Comparison of ENCODE assay signal across 19 cellular contexts in the genomic region with DNA sequence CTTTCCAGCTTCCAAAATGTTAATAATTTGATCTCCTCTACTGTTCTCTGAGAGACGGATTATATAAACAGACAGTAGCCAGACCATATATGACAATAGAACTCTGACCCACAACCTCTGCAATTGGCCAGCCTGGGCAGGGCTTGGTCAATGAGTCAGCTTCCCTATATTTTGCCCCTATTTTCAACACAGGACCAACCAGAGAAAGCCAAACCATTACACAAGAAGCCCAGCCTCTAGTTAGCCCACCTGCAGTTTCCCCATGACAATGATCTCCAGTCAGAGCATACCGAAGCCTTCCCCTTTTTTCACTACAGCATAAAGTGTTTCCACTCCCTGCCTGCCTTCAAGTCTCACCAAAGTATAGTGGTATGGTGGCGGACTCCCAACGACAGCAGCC. TPM values are rescaled to one million over a fixed set of nuclear protein-coding genes. Genes with fewer than 3 reads are reported as not detected.
DNase-seq lines count a peak whose midpoint lies in the region; ATAC-seq, FAIRE-seq and TF ChIP-seq lines count a peak whose summit lies in the region.
"Had no signal": no experiment of that assay in that cellular context is flagged by ENCODE, and none has a peak within 500 bp of the region (broad histone marks: within the 10 kb centered on the region; RNA-seq: fewer than 3 reads in every experiment).

No MANE protein-coding gene starts in this region.

- H3K4me1 Mint-ChIP-seq in HFFc6 (ENCODE audit: low read depth): no peaks in the 10 kb centered on the region; the same call in 1 of the 2 replicates
- no peaks in the 10 kb centered on the region for H3K4me1 Mint-ChIP-seq in neural progenitor cell
- H3K4me1 Mint-ChIP-seq: nephron had no signal

- peaks cover 0 to 3% of the 10 kb centered on the region in 2 experiments; a peak in 1 of 5 replicates for H3K27me3 ChIP-seq in HepG2 (ENCODE audit: control insufficient read depth in 1 of 2, insufficient read depth in 2 of 2, low read length in 2 of 2)
- no peaks in the 10 kb centered on the region for H3K27me3 ChIP-seq in right lobe of liver
- H3K27me3 ChIP-seq in RWPE2 (ENCODE audit: insufficient read depth, poor library complexity, severe bottlenecking): no peaks in the 10 kb centered on the region
- H3K27me3 ChIP-seq in neural progenitor cell: no peaks in the 10 kb centered on the region
- H3K27me3 ChIP-seq: hepatocyte had no signal

- WGBS in HepG2 (ENCODE audit: low lambda C conversion rate): 63% methylated on average over 4 of the region's 4 CpGs
- WGBS in right lobe of liver (ENCODE audit: insufficient coverage, low coverage, low lambda C conversion rate, missing lambda C conversion rate): 84% methylated on average over 4 of the region's 4 CpGs

- H3K36me3 ChIP-seq in HepG2 (replicated peaks in 1 of 2; ENCODE audit: control insufficient read depth in 1 of 2, insufficient read depth in 2 of 2, low read length in 2 of 2) (no peaks in the 10 kb centered on the region), right lobe of liver (no peaks in the 10 kb centered on the region), RWPE2 (ENCODE audit: low read depth) (no peaks in the 10 kb centered on the region), neural progenitor cell (no peaks in the 10 kb centered on the region)

- in situ Hi-C loops in HepG2 (cut with HindIII; ENCODE audit: extremely low pct_ligation_motif_present, low pct_unique_long_range_greater_than_20kb): no loop called here

- H3K36me3 Mint-ChIP-seq in HFFc6 (ENCODE audit: low read depth): no peaks in the 10 kb centered on the region
- no peaks in the 10 kb centered on the region for H3K36me3 Mint-ChIP-seq in neural progenitor cell
- H3K36me3 Mint-ChIP-seq: activated naive CD8-positive, alpha-beta T cell; type B pancreatic cell had no signal

- no peak overlapping the region for H3K4me3 Mint-ChIP-seq in HFFc6
- no peak overlapping the region for H3K4me3 Mint-ChIP-seq in neural progenitor cell
- H3K4me3 Mint-ChIP-seq: activated naive CD8-positive, alpha-beta T cell; nephron; type B pancreatic cell had no signal

- no peaks in the 10 kb centered on the region for H3K9me3 ChIP-seq in HepG2 (ENCODE audit: low read length)
- no peaks in the 10 kb centered on the region for H3K9me3 ChIP-seq in right lobe of liver
- no peaks in the 10 kb centered on the region for H3K9me3 ChIP-seq in RWPE2 (ENCODE audit: severe bottlenecking)
- H3K9me3 ChIP-seq in neural progenitor cell (ENCODE audit: low read depth): no peaks in the 10 kb centered on the region

- BruUV-seq in HepG2 (replicated peaks; lab: Mats Ljungman, UMichigan): no TSS peak

- H4K20me1 ChIP-seq in HepG2 (ENCODE audit: insufficient read depth, low read length): no peaks in the 10 kb centered on the region
- no peaks in the 10 kb centered on the region for H4K20me1 ChIP-seq in neural progenitor cell (ENCODE audit: low read depth)

- H3K4me1 ChIP-seq in HepG2 (ENCODE audit: insufficient read depth, low read length): peaks cover 13% of the 10 kb centered on the region
- H3K4me1 ChIP-seq in right lobe of liver: no peaks in the 10 kb centered on the region
- no peaks in the 10 kb centered on the region for H3K4me1 ChIP-seq in RWPE2 (ENCODE audit: insufficient read depth, poor library complexity, severe bottlenecking)
- H3K4me1 ChIP-seq in neural progenitor cell: no peaks in the 10 kb centered on the region

- H3F3A ChIP-seq in neural progenitor cell (ENCODE audit: low read depth): no peaks in the 10 kb centered on the region

- intact Hi-C loops in HepG2 (cut with micrococcal nuclease; ENCODE audit: unreplicated experiment): no loop called here
- intact Hi-C loops in right lobe of liver (cut with DNase I): no loop called here

- TF ChIP-seq RAD21 in HepG2 (CRISPR knock-in tag; IDR thresholded peaks at IDR 0.05): no peak

- no peak overlapping the region for H3K4me3 ChIP-seq in HepG2 (replicated peaks in 1 of 3; ENCODE audit: insufficient read depth in 1 of 3, low read depth in 2 of 3, low read length in 3 of 3)
- H3K4me3 ChIP-seq in right lobe of liver: no peak overlapping the region
- H3K4me3 ChIP-seq in RWPE2 (ENCODE audit: severe bottlenecking): no peak overlapping the region
- no peak overlapping the region for H3K4me3 ChIP-seq in fibroblast of pulmonary artery (replicated peaks; ENCODE audit: low read depth, low read length)
- no peak overlapping the region for H3K4me3 ChIP-seq in neural progenitor cell
- H3K4me3 ChIP-seq: hepatocyte had no signal

- no peak overlapping the region; the same call in 1 of the 2 replicates for H3K4me2 ChIP-seq in HepG2 (ENCODE audit: low read depth, low read length)
- no peak overlapping the region for H3K4me2 ChIP-seq in neural progenitor cell
- H3K4me2 ChIP-seq: hepatocyte, KMS-11 had no signal

- TF ChIP-seq POLR2A in HepG2 (IDR thresholded peaks at IDR 0.05; ENCODE audit: insufficient read depth in 1 of 2, low read depth in 2 of 2, low read length in 2 of 2) (no peak), right lobe of liver (IDR thresholded peaks at IDR 0.05) (no peak)

- no peak overlapping the region for H2AFZ ChIP-seq in HepG2 (ENCODE audit: low read length)
- no peak overlapping the region for H2AFZ ChIP-seq in neural progenitor cell (replicated peaks)
- H2AFZ ChIP-seq: hepatocyte had no signal

- no peak for TF ChIP-seq EP300 in HepG2 (IDR thresholded peaks at IDR 0.05; ENCODE audit: low read depth in 2 of 2, low read length in 2 of 2)
- TF ChIP-seq EP300 in HepG2 (CRISPR knock-in tag; IDR thresholded peaks at IDR 0.05; ENCODE audit: borderline replicate concordance): no peak

- no peak overlapping the region for H3K9ac ChIP-seq in HepG2 (ENCODE audit: insufficient read depth, low read depth, low read length)
- no peak overlapping the region for H3K9ac ChIP-seq in neural progenitor cell
- H3K9ac ChIP-seq: KMS-11 had no signal

- H3K79me2 ChIP-seq in HepG2 (ENCODE audit: insufficient read depth, low read length) (no peaks in the 10 kb centered on the region), neural progenitor cell (ENCODE audit: low read depth) (no peaks in the 10 kb centered on the region)
- H3K79me2 ChIP-seq: hepatocyte had no signal

- H3K27me3 Mint-ChIP-seq in HFFc6 (ENCODE audit: insufficient read depth): peaks cover 8% of the 10 kb centered on the region
- peaks cover 4% of the 10 kb centered on the region for H3K27me3 Mint-ChIP-seq in neural progenitor cell (ENCODE audit: insufficient read depth, low read depth)
- H3K27me3 Mint-ChIP-seq: activated naive CD8-positive, alpha-beta T cell had no signal

- CTCF ChIA-PET in HepG2 (lab: Yijun Ruan, JAX; ENCODE audit: low intra/inter-chr PET ratio, low total read pairs): no interaction called here

- no peak overlapping the region for H3K27ac Mint-ChIP-seq in HFFc6
- H3K27ac Mint-ChIP-seq in neural progenitor cell: no peak overlapping the region
- H3K27ac Mint-ChIP-seq: activated naive CD8-positive, alpha-beta T cell; nephron; type B pancreatic cell had no signal

- DNase-seq in HepG2 (ENCODE audit: low spot score): peak; percentile 15
- DNase-seq in right lobe of liver: no peak
- DNase-seq in RWPE2 (ENCODE audit: low spot score): no peak
- DNase-seq in fibroblast of pulmonary artery (ENCODE audit: low read depth): peak; percentile 12
- DNase-seq in mucosa of gallbladder (ENCODE audit: low spot score): no peak
- no peak for DNase-seq in HFFc6
- DNase-seq in cortex of kidney (lab: John Stamatoyannopoulos, UW): no peak
- DNase-seq in neural progenitor cell (ENCODE audit: low spot score): no peak
- DNase-seq: 8988T; C1 segment of cervical spinal cord; NCI-H1436 treated with DMSO at 0.1 percent for 48 hours; stimulated activated naive CD8-positive, alpha-beta T cell treated with anti-CD3 and anti-CD28 coated beads, Interleukin-15, Interleukin-2, amounts not matched to agents 100 U/mL and 50 U/mL, for 24 hours had no signal

- POLR2A ChIA-PET in HepG2 (lab: Yijun Ruan, JAX): no interaction called here

- no peak overlapping the region for H3K27ac ChIP-seq in HepG2 (ENCODE audit: extremely low read length, insufficient read depth, low read length)
- H3K27ac ChIP-seq in right lobe of liver: no peak overlapping the region
- H3K27ac ChIP-seq in RWPE2 (ENCODE audit: poor library complexity, severe bottlenecking): no peak overlapping the region
- no peak overlapping the region for H3K27ac ChIP-seq in neural progenitor cell
- H3K27ac ChIP-seq: hepatocyte, KMS-11 had no signal

- FAIRE-seq in HepG2 (lab: Jason Lieb, UNC): no peak
- FAIRE-seq: TTC549 had no signal

- H3K9me3 Mint-ChIP-seq in HFFc6 (no peaks in the 10 kb centered on the region), neural progenitor cell (no peaks in the 10 kb centered on the region)
- H3K9me3 Mint-ChIP-seq: nephron, type B pancreatic cell had no signal

- TF ChIP-seq CTCF in HepG2 (CRISPR knock-in tag; IDR thresholded peaks at IDR 0.05) (no peak), right lobe of liver (IDR thresholded peaks at IDR 0.05) (no peak), RWPE2 (IDR thresholded peaks at IDR 0.05; ENCODE audit: poor library complexity, severe bottlenecking) (no peak), fibroblast of pulmonary artery (IDR thresholded peaks at IDR 0.05; ENCODE audit: low read length, missing control alignments) (no peak), HFFc6 (IDR thresholded peaks at IDR 0.05) (no peak), neural progenitor cell (IDR thresholded peaks at IDR 0.05) (no peak)

- peak; percentile 61 for ATAC-seq in HepG2
- no peak for ATAC-seq in right lobe of liver
- peak; percentile 36; the same call in 2 of the 3 replicates for ATAC-seq in RWPE2 (ENCODE audit: low read depth)
- ATAC-seq: esophagus mucosa; stimulated activated naive CD8-positive, alpha-beta T cell treated with anti-CD3 and anti-CD28 coated beads, Interleukin-15, Interleukin-2, amounts not matched to agents 100 U/mL and 50 U/mL, for 24 hours had no signal

RNA-seq across cellular contexts. Expression of gene EXD2, which starts 7.6 kb away (rescaled TPM):
- 8.8 and 15.1 TPM in 2 replicates for total RNA-seq in HepG2 (2016; rRNA removed; fragmentation: Illumina TruSeq; extraction: Trizol)
- 2.9 and 3.0 TPM in 2 replicates for total RNA-seq in HepG2 (2016; cell fraction: cytosol; rRNA removed; fragmentation: Illumina TruSeq; extraction: Trizol; ENCODE audit: low read depth)
- 8.7 and 15.8 TPM in 2 replicates for total RNA-seq in HepG2 (2016; cell fraction: insoluble cytoplasmic fraction; rRNA removed; fragmentation: Illumina TruSeq; extraction: Trizol)
- total RNA-seq in HepG2 (2016; cell fraction: membrane; rRNA removed; fragmentation: Illumina TruSeq; extraction: Trizol): 4.0 and 5.4 TPM in 2 replicates
- 13.7 and 15.0 TPM in 2 replicates for total RNA-seq in HepG2 (2016; cell fraction: nucleus; rRNA removed; fragmentation: Illumina TruSeq; extraction: Trizol)
- 9.5 and 10.8 TPM in 2 replicates for polyA plus RNA-seq in HepG2 (2011; rRNA removed)
- polyA plus RNA-seq in HepG2 (2011; cell fraction: cytosol; rRNA removed): 6.8 and 9.2 TPM in 2 replicates
- polyA plus RNA-seq in HepG2 (2011; cell fraction: nucleus; rRNA removed): 9.2 and 11.8 TPM in 2 replicates
- 9.4 and 11.0 TPM in 2 replicates for polyA plus RNA-seq in HepG2 (2012)
- polyA plus RNA-seq in HepG2 (2016; cell fraction: cytosol; fragmentation: Illumina TruSeq; extraction: Trizol; ENCODE audit: low read depth): 0.63 and 0.70 TPM in 2 replicates
- 6.5 and 6.9 TPM in 2 replicates for polyA plus RNA-seq in HepG2 (2016; cell fraction: insoluble cytoplasmic fraction; fragmentation: Illumina TruSeq; extraction: Trizol; ENCODE audit: low read depth)
- 2.1 and 2.3 TPM in 2 replicates for polyA plus RNA-seq in HepG2 (2016; cell fraction: membrane; fragmentation: Illumina TruSeq; extraction: Trizol; ENCODE audit: low read depth)
- polyA plus RNA-seq in HepG2 (2016; cell fraction: nucleus; fragmentation: Illumina TruSeq; extraction: Trizol; ENCODE audit: insufficient read depth, low read depth): 15.3 and 17.3 TPM in 2 replicates
- polyA minus RNA-seq in HepG2 (2011; rRNA and poly(A)+ RNA removed; ENCODE audit: low replicate concordance): 10.3 and 14.0 TPM in 2 replicates
- polyA minus RNA-seq in HepG2 (2011; cell fraction: cytosol; rRNA and poly(A)+ RNA removed): 6.9 and 7.7 TPM in 2 replicates
- polyA minus RNA-seq in HepG2 (2011; cell fraction: nucleus; rRNA and poly(A)+ RNA removed): 10.8 and 11.7 TPM in 2 replicates
- 10 to 100 TPM in 1 of 6 experiments, 1 to 10 TPM in 5; 7.4 to 10.4 (median 8.2) TPM for total RNA-seq in right lobe of liver
- 31.0 TPM for total RNA-seq in mucosa of gallbladder
- 10 to 100 TPM; 13.8 to 19.2 (median 15.2) TPM for total RNA-seq in HFFc6 (2021; fragmentation: NEBNext Ultra II Directional; extraction: Animal tissue kit (Norgen Biotek cat#: 25700))
- total RNA-seq in neural progenitor cell (ENCODE audit: low replicate concordance): 22.6 and 23.2 TPM in 2 replicates

RNA-seq across cellular contexts. Expression of gene DCAF5, which starts 30.8 kb away (rescaled TPM):
- total RNA-seq in HepG2 (2016; rRNA removed; fragmentation: Illumina TruSeq; extraction: Trizol) (11.3 and 13.4 TPM in 2 replicates), right lobe of liver (10 to 100 TPM; 21.8 to 31.4 (median 28.0) TPM), mucosa of gallbladder (56.4 TPM), neural progenitor cell (ENCODE audit: low replicate concordance) (22.4 and 30.8 TPM in 2 replicates)
- 14.0 and 15.7 TPM in 2 replicates for total RNA-seq in HepG2 (2016; cell fraction: cytosol; rRNA removed; fragmentation: Illumina TruSeq; extraction: Trizol; ENCODE audit: low read depth)
- total RNA-seq in HepG2 (2016; cell fraction: insoluble cytoplasmic fraction; rRNA removed; fragmentation: Illumina TruSeq; extraction: Trizol): 10.5 and 13.2 TPM in 2 replicates
- 9.5 and 9.8 TPM in 2 replicates for total RNA-seq in HepG2 (2016; cell fraction: membrane; rRNA removed; fragmentation: Illumina TruSeq; extraction: Trizol)
- total RNA-seq in HepG2 (2016; cell fraction: nucleus; rRNA removed; fragmentation: Illumina TruSeq; extraction: Trizol): 20.7 and 25.2 TPM in 2 replicates
- polyA plus RNA-seq in HepG2 (2011; rRNA removed): 31.6 and 35.3 TPM in 2 replicates
- polyA plus RNA-seq in HepG2 (2011; cell fraction: cytosol; rRNA removed): 19.2 and 21.6 TPM in 2 replicates
- polyA plus RNA-seq in HepG2 (2011; cell fraction: nucleus; rRNA removed): 106 and 114 TPM in 2 replicates
- polyA plus RNA-seq in HepG2 (2012): 17.9 and 19.9 TPM in 2 replicates
- 1.9 and 2.4 TPM in 2 replicates for polyA plus RNA-seq in HepG2 (2016; cell fraction: cytosol; fragmentation: Illumina TruSeq; extraction: Trizol; ENCODE audit: low read depth)
- polyA plus RNA-seq in HepG2 (2016; cell fraction: insoluble cytoplasmic fraction; fragmentation: Illumina TruSeq; extraction: Trizol; ENCODE audit: low read depth): 12.6 and 16.2 TPM in 2 replicates
- polyA plus RNA-seq in HepG2 (2016; cell fraction: membrane; fragmentation: Illumina TruSeq; extraction: Trizol; ENCODE audit: low read depth): 5.8 and 7.2 TPM in 2 replicates
- polyA plus RNA-seq in HepG2 (2016; cell fraction: nucleus; fragmentation: Illumina TruSeq; extraction: Trizol; ENCODE audit: insufficient read depth, low read depth): 62.6 and 71.6 TPM in 2 replicates
- 20.3 and 28.1 TPM in 2 replicates for polyA minus RNA-seq in HepG2 (2011; rRNA and poly(A)+ RNA removed; ENCODE audit: low replicate concordance)
- 8.2 and 11.8 TPM in 2 replicates for polyA minus RNA-seq in HepG2 (2011; cell fraction: cytosol; rRNA and poly(A)+ RNA removed)
- polyA minus RNA-seq in HepG2 (2011; cell fraction: nucleus; rRNA and poly(A)+ RNA removed): 30.5 and 35.4 TPM in 2 replicates
- total RNA-seq in HFFc6 (2021; fragmentation: NEBNext Ultra II Directional; extraction: Animal tissue kit (Norgen Biotek cat#: 25700)): 10 to 100 TPM; 23.4 to 34.7 (median 27.0) TPM

Comparison
In these comparisons a context has a peak if more than half of its experiments do, and no peak if none do; other contexts are left out.
1. ATAC-seq: peak in HepG2 (single experiment) and RWPE2 (single experiment); none in right lobe of liver (0 of 4).
2. DNase-seq: peak in HepG2 (single experiment) and fibroblast of pulmonary artery (single experiment); none in right lobe of liver (0 of 3), RWPE2 (single experiment), mucosa of gallbladder (single experiment), HFFc6 (single experiment), cortex of kidney (single experiment) and neural progenitor cell (single experiment).